Comparison of ENCODE assay signal across 8 cellular contexts in the genomic region with DNA sequence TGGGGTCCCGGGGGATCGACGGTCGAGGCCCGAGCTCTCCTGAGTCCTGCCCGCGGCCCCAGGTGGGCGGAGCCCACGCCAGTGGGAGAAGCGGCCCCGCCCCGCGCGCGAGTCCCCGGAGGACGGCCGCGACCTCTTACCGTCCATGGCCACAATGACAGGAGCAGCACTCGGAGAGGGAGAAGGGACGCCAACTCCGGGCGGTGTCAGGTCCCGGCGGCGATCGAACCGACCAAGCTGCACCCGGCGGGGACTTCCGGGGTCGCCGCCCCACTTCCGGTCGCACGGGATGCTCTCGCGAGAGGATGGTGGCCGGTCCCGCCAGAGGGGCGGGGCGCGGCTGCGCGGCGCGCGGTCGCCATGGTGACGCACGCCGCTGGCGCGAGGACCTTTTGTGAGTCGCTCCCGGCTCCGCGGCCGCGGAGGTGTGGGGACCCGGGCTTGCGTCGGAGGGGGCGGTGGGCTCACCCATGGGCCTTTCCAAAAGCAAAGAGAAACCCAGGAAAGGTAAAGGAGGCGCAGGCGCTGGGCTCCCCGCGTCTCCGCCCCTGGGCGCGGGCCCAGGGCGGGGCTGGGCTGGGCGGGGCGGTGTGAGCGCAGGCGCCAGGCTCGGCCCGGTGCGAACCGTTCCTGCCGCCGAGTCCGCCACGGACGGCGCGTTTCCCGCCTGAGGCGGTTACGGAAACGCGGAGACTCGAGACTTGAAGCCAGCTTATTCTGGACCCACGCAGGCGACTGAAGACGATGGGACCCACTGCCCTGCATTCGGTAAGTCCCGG. TPM values are rescaled to one million over a fixed set of nuclear protein-coding genes. Genes with fewer than 3 reads are reported as not detected.
DNase-seq lines count a peak whose midpoint lies in the region; ATAC-seq and TF ChIP-seq lines count a peak whose summit lies in the region.

A gene (minus strand): TSS at position 267 of the 779 bp plus-strand sequence. CDS start 120 bp downstream, at position 147.
A gene (plus strand): TSS at position 395 of the 779 bp plus-strand sequence. CDS start 76 bp downstream, at position 471.

- H3K9me3 ChIP-seq in left ventricle myocardium inferior (replicated peaks) (no peaks in the 10 kb centered on the region), psoas muscle (no peaks in the 10 kb centered on the region)

- intact Hi-C loops in T-helper 1 cell treated with Interleukin-12 subunit alpha and Interleukin-12 subunit beta and Interleukin-4 antibody, amounts not matched to agents 30 ng/mL and 1 ng/mL, for 36 hours (cut with micrococcal nuclease), result loop anchor here (1.0 to 5.0 kb wide), 6 partner anchors 29 to 340 kb away; a partner anchor contains a TSS
- intact Hi-C loops in left ventricle myocardium inferior (cut with micrococcal nuclease) (no loop called here), psoas muscle (cut with DNase I) (loop anchor here in 1 of 2 donors (1.0 kb wide), 1 partner anchor 64 kb away; a partner anchor contains a TSS)

- 0 to 1% (median 0%) methylated on average over 62 to 99 of the region's 99 CpGs for WGBS in psoas muscle, 3 donors
- WGBS in urinary bladder, result under 1% methylated on average over 99 of the region's 99 CpGs

- DNase-seq in GM13976 (ENCODE audit: low spot score) (peak; percentile 99), NCI-H1105 treated with DMSO at 0.1 percent for 48 hours (lab: John Stamatoyannopoulos, UW) (peak; percentile 65), amniotic epithelial cell (ENCODE audit: low read depth) (peak; percentile 69), left ventricle myocardium inferior (peak; percentile 90), psoas muscle (peak; percentile 93 to 96)

- H3K4me3 ChIP-seq in left ventricle myocardium inferior (peak within 1 kb of the TSS; percentile 86), psoas muscle (peak within 1 kb of the TSS; percentile 99), urinary bladder (ENCODE audit: low read depth, low read length) (peak within 1 kb of the TSS; percentile 94)

- H3K4me1 ChIP-seq in left ventricle myocardium inferior (peaks cover 41% of the 10 kb centered on the region), psoas muscle (peaks cover 16% of the 10 kb centered on the region), urinary bladder (ENCODE audit: insufficient read depth) (no peaks in the 10 kb centered on the region)

- in situ Hi-C loops in GM13976 (cut with MboI; ENCODE audit: low sequenced_read_pairs, unreplicated experiment), result no loop called here

- TF ChIP-seq CTCF in GM13976 (IDR thresholded peaks at IDR 0.05; ENCODE audit: borderline replicate concordance, control extremely low read depth, extremely low read depth, insufficient read depth, missing control alignments), result no peak
- no peak for TF ChIP-seq CTCF in left ventricle myocardium inferior (IDR thresholded peaks at IDR 0.05; ENCODE audit: borderline replicate concordance)
- TF ChIP-seq CTCF in psoas muscle (IDR thresholded peaks at IDR 0.05), result no peak

- H3K36me3 ChIP-seq in left ventricle myocardium inferior (peaks cover 22% of the 10 kb centered on the region), psoas muscle (ENCODE audit: insufficient read depth in 1 of 2, low read depth in 1 of 2) (peaks cover 1 to 19% of the 10 kb centered on the region in 2 donors), urinary bladder (ENCODE audit: insufficient read depth) (peaks cover 3% of the 10 kb centered on the region)

- H3K27me3 ChIP-seq in left ventricle myocardium inferior (ENCODE audit: low read depth) (no peaks in the 10 kb centered on the region), psoas muscle (ENCODE audit: insufficient read depth in 3 of 3, low read length in 2 of 3) (no peaks in the 10 kb centered on the region)

- ATAC-seq in HG02678 (IDR thresholded peaks at IDR 0.05; ENCODE audit: unreplicated experiment) (peak; percentile 90), psoas muscle (peak; percentile 98 to 99 (median 99))

- H3K27ac ChIP-seq in left ventricle myocardium inferior (replicated peaks), result peak within 1 kb of the TSS; percentile 87
- H3K27ac ChIP-seq in psoas muscle, result peak within 1 kb of the TSS; percentile 91
- peak within 1 kb of the TSS; percentile 42 for H3K27ac ChIP-seq in urinary bladder (ENCODE audit: low read depth)

RNA-seq across cellular contexts. Expression of the first gene that starts in this region (rescaled TPM):
- total RNA-seq in T-helper 1 cell treated with Interleukin-12 subunit alpha and Interleukin-12 subunit beta and Interleukin-4 antibody, amounts not matched to agents 30 ng/mL and 1 ng/mL, for 36 hours, result 96.3 and 107 TPM in 2 replicates
- 37.3 TPM for total RNA-seq in left ventricle myocardium inferior
- total RNA-seq in psoas muscle, result 10 to 100 TPM; 42.2 to 49.9 (median 45.9) TPM
- polyA plus RNA-seq in psoas muscle, result 10 to 100 TPM; 49.9 to 91.9 (median 68.2) TPM
- total RNA-seq in urinary bladder, result 27.9 TPM
- 85.7 TPM for polyA plus RNA-seq in urinary bladder

RNA-seq across cellular contexts. Expression of the second gene that starts in this region (rescaled TPM):
- total RNA-seq in T-helper 1 cell treated with Interleukin-12 subunit alpha and Interleukin-12 subunit beta and Interleukin-4 antibody, amounts not matched to agents 30 ng/mL and 1 ng/mL, for 36 hours, result 14.2 and 15.1 TPM in 2 replicates
- total RNA-seq in left ventricle myocardium inferior (3.6 TPM), psoas muscle (1 to 10 TPM; 1.2 to 3.0 (median 2.5) TPM), urinary bladder (3.3 TPM)
- polyA plus RNA-seq in psoas muscle (1 to 10 TPM; 2.3 to 8.2 (median 4.8) TPM), urinary bladder (5.2 TPM)

Comparison
In these comparisons a context has a peak if more than half of its experiments do, and no peak if none do; other contexts are left out.
1. Peak in every context shown above with its lines: DNase-seq, ATAC-seq, H3K4me3 ChIP-seq and H3K27ac ChIP-seq.